In the genomic region with DNA sequence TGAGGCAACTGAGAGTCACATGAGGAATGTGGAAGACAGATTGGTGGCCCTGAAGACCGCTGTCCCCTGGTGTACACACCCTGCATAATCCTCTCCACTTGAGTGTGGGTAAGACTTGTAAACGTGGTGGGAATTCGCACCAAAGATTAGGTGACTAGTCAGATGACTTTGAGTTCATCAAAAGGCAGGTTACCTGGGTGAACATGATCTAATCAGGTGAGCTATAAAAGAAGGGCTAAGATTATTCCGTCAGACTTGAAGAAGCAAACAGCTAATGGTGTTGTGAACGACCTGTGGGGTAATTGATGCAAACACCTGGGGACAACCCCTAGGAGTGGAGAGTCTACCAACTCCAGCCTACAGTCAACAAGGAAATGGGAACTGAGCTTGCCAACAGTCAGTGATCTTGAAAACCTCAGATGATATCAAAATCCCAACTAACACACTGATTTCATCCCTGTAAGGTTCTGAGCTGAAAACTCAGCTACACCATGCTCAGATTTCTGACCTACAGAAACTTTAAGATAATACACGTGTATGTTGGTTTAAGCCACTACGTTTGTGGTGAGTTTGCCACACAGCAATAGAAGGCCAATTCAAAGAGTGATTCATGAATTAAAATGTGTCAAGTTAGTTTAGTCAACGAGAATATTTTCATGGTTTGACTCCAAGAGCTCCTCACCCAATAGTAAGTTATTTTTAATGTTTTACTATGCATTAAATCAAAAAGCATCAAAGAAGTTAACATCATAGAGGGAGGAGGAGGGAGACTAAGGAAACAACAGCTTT, we compare ENCODE assay signal across 19 cellular contexts. TPM values are rescaled to one million over a fixed set of nuclear protein-coding genes. Genes with fewer than 3 reads are reported as not detected.
DNase-seq lines count a peak whose midpoint lies in the region; ATAC-seq, FAIRE-seq and TF ChIP-seq lines count a peak whose summit lies in the region.
"Had no signal": no experiment of that assay in that cellular context is flagged by ENCODE, and none has a peak within 500 bp of the region (broad histone marks: within the 10 kb centered on the region; RNA-seq: fewer than 3 reads in every experiment).

No MANE protein-coding gene starts in this region.

- intact Hi-C loops in HCT116 (cut with micrococcal nuclease) (no loop called here), K562 (cut with micrococcal nuclease) (no loop called here), mucosa of descending colon (cut with DNase I, micrococcal nuclease) (no loop called here), colonic mucosa (cut with DNase I) (no loop called here)

- TF ChIP-seq CTCF in GM06990 (IDR thresholded peaks at IDR 0.05; ENCODE audit: insufficient read depth, low read length, poor library complexity, severe bottlenecking) (peak; percentile 9), HCT116 (IDR thresholded peaks at IDR 0.05 in 2 of 3, conservative IDR thresholded peaks at IDR 0.05 in 1 of 3; ENCODE audit: borderline replicate concordance in 1 of 3, insufficient read depth in 1 of 3, low read depth in 2 of 3, low read length in 2 of 3) (peak in 2 of 3 experiments; percentile 19 to 22; a peak in 1 of 6 replicates), K562 (IDR thresholded peaks at IDR 0.05 in 2 of 3, conservative IDR thresholded peaks at IDR 0.05 in 1 of 3; ENCODE audit: insufficient read depth in 2 of 3, low read depth in 1 of 3, low read length in 3 of 3) (peak; percentile 5 to 36 (median 21); a peak in 2 of 6 replicates), mucosa of descending colon (IDR thresholded peaks at IDR 0.05) (no peak), colonic mucosa (IDR thresholded peaks at IDR 0.05) (no peak)

- H3K4me2 ChIP-seq in HCT116 (ENCODE audit: low read length): no peak overlapping the region
- H3K4me2 ChIP-seq in K562 (ENCODE audit: insufficient read depth, low read length): no peak overlapping the region
- H3K4me2 ChIP-seq: SK-N-SH had no signal

- in situ Hi-C loops in K562 (cut with MboI): no loop called here

- no peaks in the 10 kb centered on the region for H3K79me2 ChIP-seq in HCT116 (ENCODE audit: insufficient read depth, low read length)
- H3K79me2 ChIP-seq in K562 (ENCODE audit: control insufficient read depth, insufficient read depth, low read length): no peaks in the 10 kb centered on the region

- TF ChIP-seq POLR2A in HCT116 (IDR thresholded peaks at IDR 0.05; ENCODE audit: borderline replicate concordance, extremely low read depth, insufficient read depth, insufficient read length) (no peak), K562 (conservative IDR thresholded peaks at IDR 0.05) (no peak)

- no peaks in the 10 kb centered on the region for H3K27me3 ChIP-seq in GM06990 (replicated peaks; ENCODE audit: control insufficient read depth, insufficient read depth, low read length)
- H3K27me3 ChIP-seq in HCT116 (ENCODE audit: insufficient read depth, low read length): no peaks in the 10 kb centered on the region
- H3K27me3 ChIP-seq in K562 (ENCODE audit: control insufficient read depth in 2 of 2, insufficient read depth in 2 of 2, low read length in 2 of 2): no peaks in the 10 kb centered on the region
- no peaks in the 10 kb centered on the region for H3K27me3 ChIP-seq in colonic mucosa

- H3K36me3 ChIP-seq in GM06990 (ENCODE audit: control insufficient read depth, insufficient read depth, low read length) (no peaks in the 10 kb centered on the region), HCT116 (ENCODE audit: control insufficient read depth in 1 of 2, insufficient read depth in 2 of 2, low read length in 2 of 2) (no peaks in the 10 kb centered on the region), K562 (ENCODE audit: control insufficient read depth, insufficient read depth, low read length) (no peaks in the 10 kb centered on the region), mucosa of descending colon (ENCODE audit: low read depth) (no peaks in the 10 kb centered on the region), colonic mucosa (no peaks in the 10 kb centered on the region)

- ATAC-seq in HCT116 (no peak), K562 (peak; percentile 66; the same call in 2 of the 3 replicates), mucosa of descending colon (peak; percentile 64)
- ATAC-seq: PC-3 had no signal

- CTCF ChIA-PET in HCT116 (lab: Charles Lee) (interaction anchor here (1.2 kb wide), 1 partner anchor 13 kb away, joined by 3 read pairs; no protein-coding TSS in a partner anchor), K562 (lab: Yijun Ruan, JAX; ENCODE audit: low intra/inter-chr PET ratio) (no interaction called here)

- POLR2A ChIA-PET in HCT116 (lab: Charles Lee) (no interaction called here), K562 (lab: Yijun Ruan, JAX) (interaction anchor here (0.5 to 1.5 kb wide), 4 partner anchors 12 to 226 kb away, joined by 3 to 5 read pairs (median 4); no protein-coding TSS in a partner anchor)

- no peak for TF ChIP-seq EP300 in K562 (IDR thresholded peaks at IDR 0.05; ENCODE audit: low read length)

- 43% methylated on average over 8 of the region's 8 CpGs for WGBS in K562 (ENCODE audit: insufficient coverage, low coverage, missing lambda C conversion rate)

- no TSS peak for BruUV-seq in HCT116 (replicated peaks; lab: Mats Ljungman, UMichigan)
- BruUV-seq in K562 (replicated peaks; lab: Mats Ljungman, UMichigan): no TSS peak

- no peaks in the 10 kb centered on the region for H3K9me3 ChIP-seq in HCT116 (ENCODE audit: control insufficient read depth in 1 of 2, insufficient read depth in 1 of 2, low read depth in 1 of 2, low read length in 2 of 2)
- H3K9me3 ChIP-seq in K562 (replicated peaks; ENCODE audit: control insufficient read depth, insufficient read depth, low read depth, low read length): no peaks in the 10 kb centered on the region
- no peaks in the 10 kb centered on the region for H3K9me3 ChIP-seq in mucosa of descending colon
- H3K9me3 ChIP-seq in colonic mucosa: no peaks in the 10 kb centered on the region
- H3K9me3 ChIP-seq: SK-N-SH had no signal

- H3K9ac ChIP-seq in HCT116 (ENCODE audit: low read length) (no peak overlapping the region), K562 (ENCODE audit: insufficient read depth in 1 of 2, low read depth in 2 of 2, low read length in 2 of 2) (no peak overlapping the region), colonic mucosa (ENCODE audit: low read depth in 2 of 2, low read length in 2 of 2) (no peak overlapping the region)
- H3K9ac ChIP-seq: SK-N-SH had no signal

- no peak overlapping the region for H3K27ac ChIP-seq in HCT116 (ENCODE audit: low read depth, low read length)
- H3K27ac ChIP-seq in K562 (ENCODE audit: extremely low read depth, low read depth, low read length): no peak overlapping the region
- H3K27ac ChIP-seq in colonic mucosa: no peak overlapping the region

- no peaks in the 10 kb centered on the region for H3K9me1 ChIP-seq in K562 (ENCODE audit: control insufficient read depth, insufficient read depth, low read length)

- 0 out of 2 replicates have a peak, but pooled peaks have one; percentile 10 for TF ChIP-seq RAD21 in HCT116 (IDR thresholded peaks at IDR 0.05; ENCODE audit: low read depth)
- TF ChIP-seq RAD21 in K562 (CRISPR knock-in tag; conservative IDR thresholded peaks at IDR 0.05 in 1 of 2, IDR thresholded peaks at IDR 0.05 in 1 of 2): peak in 1 of 2 experiments; percentile 47; a peak in 2 of 4 replicates

- no peak overlapping the region for H2AFZ ChIP-seq in HCT116 (ENCODE audit: low read depth, low read length, poor library complexity, severe bottlenecking)
- H2AFZ ChIP-seq in K562 (ENCODE audit: low read depth, low read length): no peak overlapping the region

- no peak for FAIRE-seq in K562 (lab: Jason Lieb, UNC)
- FAIRE-seq: GM12891 had no signal

- H4K20me1 ChIP-seq in HCT116 (ENCODE audit: insufficient read depth) (no peaks in the 10 kb centered on the region), K562 (replicated peaks; ENCODE audit: control insufficient read depth, insufficient read depth, low read length) (no peaks in the 10 kb centered on the region)

- RAD21 ChIA-PET in HCT116 (lab: Charles Lee; ENCODE audit: low non-redundant PET in 1 of 2, low total read pairs in 2 of 2, uncharacterized antibody in 2 of 2, unreplicated experiment in 2 of 2): interaction anchor here in 1 of 2 experiments (0.6 kb wide), 1 partner anchor 287 kb away, joined by 3 read pairs; no protein-coding TSS in a partner anchor

- H3K4me1 ChIP-seq in HCT116 (ENCODE audit: control insufficient read depth in 1 of 2, insufficient read depth in 2 of 2, low read length in 2 of 2) (no peaks in the 10 kb centered on the region), K562 (replicated peaks in 1 of 2; ENCODE audit: control insufficient read depth in 2 of 2, insufficient read depth in 2 of 2, low read length in 2 of 2) (no peaks in the 10 kb centered on the region; a peak in 2 of 5 replicates), mucosa of descending colon (ENCODE audit: low read depth) (no peaks in the 10 kb centered on the region), colonic mucosa (no peaks in the 10 kb centered on the region)

- DNase-seq in GM06990 (ENCODE audit: extremely low read depth, insufficient read length) (no peak), HCT116 (ENCODE audit: low read depth, low spot score) (no peak), K562 (ENCODE audit: extremely low read depth in 1 of 4, low spot score in 3 of 4) (no peak), mucosa of descending colon (no peak), NCI-H345 treated with DMSO at 0.1 percent for 48 hours (lab: John Stamatoyannopoulos, UW; ENCODE audit: unreplicated experiment) (no peak), NCI-H128 (lab: John Stamatoyannopoulos, UW; ENCODE audit: unreplicated experiment) (no peak), colonic mucosa (no peak)
- DNase-seq: CD8-positive, alpha-beta memory T cell; EL; HCEC 1CT; MV-4-11; NCI-H1436; NCI-H2081 treated with DMSO at 0.1 percent for 48 hours; NCI-H345; NCI-H69; PC-3; SK-N-SH had no signal

- no peak overlapping the region for H3K4me3 ChIP-seq in GM06990 (replicated peaks; ENCODE audit: low read depth, low read length)
- H3K4me3 ChIP-seq in HCT116 (replicated peaks in 1 of 2; ENCODE audit: low read depth in 1 of 2, low read length in 2 of 2): no peak overlapping the region
- no peak overlapping the region for H3K4me3 ChIP-seq in K562
- H3K4me3 ChIP-seq in mucosa of descending colon: no peak overlapping the region
- H3K4me3 ChIP-seq in colonic mucosa: no peak overlapping the region

- no peaks in the 10 kb centered on the region for H3K9me2 ChIP-seq in HCT116 (ENCODE audit: insufficient read depth)
- H3K9me2 ChIP-seq: SK-N-SH had no signal

RNA-seq across cellular contexts. Expression of gene PRTFDC1, which starts 16.7 kb away (rescaled TPM):
- not detected for total RNA-seq in HCT116 (2021; ENCODE audit: unreplicated experiment)
- polyA plus RNA-seq in HCT116 (2012): not detected in 2 replicates
- 3.9 and 7.0 TPM in 2 replicates for total RNA-seq in K562 (2011; cell fraction: chromatin; rRNA removed; ENCODE audit: low replicate concordance)
- 2.5 and 3.3 TPM in 2 replicates for total RNA-seq in K562 (2011; cell fraction: nucleolus; rRNA removed)
- 3.3 and 4.6 TPM in 2 replicates for total RNA-seq in K562 (2011; cell fraction: nucleoplasm; rRNA removed)
- total RNA-seq in K562 (2014; rRNA removed): 6.0 and 7.0 TPM in 2 replicates
- total RNA-seq in K562 (2014; rRNA removed; fragmentation: Illumina TruSeq; extraction: Trizol): 10.0 and 14.4 TPM in 2 replicates
- 9.4 and 9.5 TPM in 2 replicates for total RNA-seq in K562 (2015; rRNA removed; fragmentation: Illumina TruSeq; extraction: Trizol)
- total RNA-seq in K562 (2021): 7.5 and 8.0 TPM in 2 replicates
- 17.4 and 27.6 TPM in 2 replicates for polyA plus RNA-seq in K562 (2011; rRNA removed)
- 6.6 and 11.7 TPM in 2 replicates for polyA plus RNA-seq in K562 (2011; cell fraction: cytosol; rRNA removed)
- 7.0 and 9.7 TPM in 2 replicates for polyA plus RNA-seq in K562 (2011; cell fraction: nucleus; rRNA removed)
- 12.9 and 14.9 TPM in 2 replicates for polyA plus RNA-seq in K562 (2012)
- polyA plus RNA-seq in K562 (2014; fragmentation: Illumina TruSeq; extraction: Trizol): 10.7 and 12.5 TPM in 2 replicates
- 10 to 100 TPM; 19.0 to 19.7 TPM for polyA plus RNA-seq in K562 (2014; fragmentation: Nextera tagmentation; extraction: Ambion mirVana)
- 9.1 TPM in 2 replicates for polyA plus RNA-seq in K562 (2014; rRNA removed)
- polyA minus RNA-seq in K562 (2011; rRNA and poly(A)+ RNA removed): 24.3 and 33.2 TPM in 2 replicates
- polyA minus RNA-seq in K562 (2011; cell fraction: cytosol; rRNA and poly(A)+ RNA removed): 1.8 and 8.7 TPM in 2 replicates
- 4.0 and 7.3 TPM in 2 replicates for polyA minus RNA-seq in K562 (2011; cell fraction: nucleus; rRNA and poly(A)+ RNA removed)
- 10 to 100 TPM in 1 of 3 donors, 1 to 10 TPM in 2; 6.1 to 11.9 (median 6.9) TPM for total RNA-seq in mucosa of descending colon
- total RNA-seq in colonic mucosa: 10 to 100 TPM in 1 of 2 donors, 1 to 10 TPM in 1; 8.1 to 16.0 TPM
- polyA plus RNA-seq: IgD-negative memory B cell had no signal

Comparison
In these comparisons a context has a peak if more than half of its experiments do, and no peak if none do; other contexts are left out.
1. CTCF ChIP-seq: peak in GM06990 (single experiment), HCT116 (2 of 3) and K562 (3 of 3); none in mucosa of descending colon (single experiment) and colonic mucosa (single experiment).